1 cellular context compared by ENCODE assay signal in the genomic region with DNA sequence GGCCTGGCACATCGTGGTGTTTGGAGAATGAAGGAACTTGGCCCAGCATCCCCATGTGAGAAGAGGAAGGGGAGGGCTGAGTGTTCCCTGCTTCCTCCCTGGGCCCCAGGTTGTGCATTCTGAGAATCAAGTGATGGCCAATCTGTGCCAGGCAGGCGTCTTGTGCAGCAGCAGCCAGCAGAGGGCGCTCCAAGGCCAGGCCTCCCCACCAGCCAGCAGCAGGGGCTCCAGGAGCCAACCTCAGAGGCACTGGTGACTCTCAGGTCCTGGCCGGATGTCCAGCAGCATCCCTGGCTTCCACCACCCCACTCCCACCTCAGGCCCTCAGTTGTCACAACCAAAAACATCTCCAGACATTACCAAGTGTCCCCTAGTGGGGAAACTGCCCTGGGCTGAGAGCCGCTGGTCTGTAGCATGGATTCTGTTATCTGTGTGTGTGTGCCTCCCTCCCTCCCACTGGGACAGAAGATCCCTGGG.
A peak's percentile ranks its signal among the peaks of the same experiment; 100 is the strongest.
TF ChIP-seq lines count a peak whose summit lies in the region.

No MANE protein-coding gene starts in this region.

TF ChIP-seq in GM23338, 12 proteins besides CTCF, POLR2A, EP300 and RAD21 (continued from another document):
- TF ChIP-seq, protein P1, sequence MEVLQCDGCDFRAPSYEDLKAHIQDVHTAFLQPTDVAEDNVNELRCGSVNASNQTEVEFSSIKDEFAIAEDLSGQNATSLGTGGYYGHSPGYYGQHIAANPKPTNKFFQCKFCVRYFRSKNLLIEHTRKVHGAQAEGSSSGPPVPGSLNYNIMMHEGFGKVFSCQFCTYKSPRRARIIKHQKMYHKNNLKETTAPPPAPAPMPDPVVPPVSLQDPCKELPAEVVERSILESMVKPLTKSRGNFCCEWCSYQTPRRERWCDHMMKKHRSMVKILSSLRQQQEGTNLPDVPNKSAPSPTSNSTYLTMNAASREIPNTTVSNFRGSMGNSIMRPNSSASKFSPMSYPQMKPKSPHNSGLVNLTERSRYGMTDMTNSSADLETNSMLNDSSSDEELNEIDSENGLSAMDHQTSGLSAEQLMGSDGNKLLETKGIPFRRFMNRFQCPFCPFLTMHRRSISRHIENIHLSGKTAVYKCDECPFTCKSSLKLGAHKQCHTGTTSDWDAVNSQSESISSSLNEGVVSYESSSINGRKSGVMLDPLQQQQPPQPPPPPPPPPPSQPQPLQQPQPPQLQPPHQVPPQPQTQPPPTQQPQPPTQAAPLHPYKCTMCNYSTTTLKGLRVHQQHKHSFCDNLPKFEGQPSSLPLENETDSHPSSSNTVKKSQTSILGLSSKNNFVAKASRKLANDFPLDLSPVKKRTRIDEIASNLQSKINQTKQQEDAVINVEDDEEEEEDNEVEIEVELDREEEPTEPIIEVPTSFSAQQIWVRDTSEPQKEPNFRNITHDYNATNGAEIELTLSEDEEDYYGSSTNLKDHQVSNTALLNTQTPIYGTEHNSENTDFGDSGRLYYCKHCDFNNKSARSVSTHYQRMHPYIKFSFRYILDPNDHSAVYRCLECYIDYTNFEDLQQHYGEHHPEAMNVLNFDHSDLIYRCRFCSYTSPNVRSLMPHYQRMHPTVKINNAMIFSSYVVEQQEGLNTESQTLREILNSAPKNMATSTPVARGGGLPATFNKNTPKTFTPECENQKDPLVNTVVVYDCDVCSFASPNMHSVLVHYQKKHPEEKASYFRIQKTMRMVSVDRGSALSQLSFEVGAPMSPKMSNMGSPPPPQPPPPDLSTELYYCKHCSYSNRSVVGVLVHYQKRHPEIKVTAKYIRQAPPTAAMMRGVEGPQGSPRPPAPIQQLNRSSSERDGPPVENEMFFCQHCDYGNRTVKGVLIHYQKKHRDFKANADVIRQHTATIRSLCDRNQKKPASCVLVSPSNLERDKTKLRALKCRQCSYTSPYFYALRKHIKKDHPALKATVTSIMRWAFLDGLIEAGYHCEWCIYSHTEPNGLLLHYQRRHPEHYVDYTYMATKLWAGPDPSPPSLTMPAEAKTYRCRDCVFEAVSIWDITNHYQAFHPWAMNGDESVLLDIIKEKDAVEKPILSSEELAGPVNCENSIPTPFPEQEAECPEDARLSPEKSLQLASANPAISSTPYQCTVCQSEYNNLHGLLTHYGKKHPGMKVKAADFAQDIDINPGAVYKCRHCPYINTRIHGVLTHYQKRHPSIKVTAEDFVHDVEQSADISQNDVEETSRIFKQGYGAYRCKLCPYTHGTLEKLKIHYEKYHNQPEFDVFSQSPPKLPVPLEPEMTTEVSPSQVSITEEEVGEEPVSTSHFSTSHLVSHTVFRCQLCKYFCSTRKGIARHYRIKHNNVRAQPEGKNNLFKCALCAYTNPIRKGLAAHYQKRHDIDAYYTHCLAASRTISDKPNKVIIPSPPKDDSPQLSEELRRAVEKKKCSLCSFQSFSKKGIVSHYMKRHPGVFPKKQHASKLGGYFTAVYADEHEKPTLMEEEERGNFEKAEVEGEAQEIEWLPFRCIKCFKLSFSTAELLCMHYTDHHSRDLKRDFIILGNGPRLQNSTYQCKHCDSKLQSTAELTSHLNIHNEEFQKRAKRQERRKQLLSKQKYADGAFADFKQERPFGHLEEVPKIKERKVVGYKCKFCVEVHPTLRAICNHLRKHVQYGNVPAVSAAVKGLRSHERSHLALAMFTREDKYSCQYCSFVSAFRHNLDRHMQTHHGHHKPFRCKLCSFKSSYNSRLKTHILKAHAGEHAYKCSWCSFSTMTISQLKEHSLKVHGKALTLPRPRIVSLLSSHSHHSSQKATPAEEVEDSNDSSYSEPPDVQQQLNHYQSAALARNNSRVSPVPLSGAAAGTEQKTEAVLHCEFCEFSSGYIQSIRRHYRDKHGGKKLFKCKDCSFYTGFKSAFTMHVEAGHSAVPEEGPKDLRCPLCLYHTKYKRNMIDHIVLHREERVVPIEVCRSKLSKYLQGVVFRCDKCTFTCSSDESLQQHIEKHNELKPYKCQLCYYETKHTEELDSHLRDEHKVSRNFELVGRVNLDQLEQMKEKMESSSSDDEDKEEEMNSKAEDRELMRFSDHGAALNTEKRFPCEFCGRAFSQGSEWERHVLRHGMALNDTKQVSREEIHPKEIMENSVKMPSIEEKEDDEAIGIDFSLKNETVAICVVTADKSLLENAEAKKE (CRISPR knock-in tag; IDR thresholded peaks at IDR 0.05) = no peak
- TF ChIP-seq NANOG (IDR thresholded peaks at IDR 0.05; ENCODE audit: borderline replicate concordance) = no peak
- TF ChIP-seq ZNF331 (CRISPR knock-in tag; IDR thresholded peaks at IDR 0.05; ENCODE audit: low read depth) = no peak
- no peak for TF ChIP-seq STAT1 (IDR thresholded peaks at IDR 0.05; ENCODE audit: unreplicated experiment)
- TF ChIP-seq CREB1 (CRISPR knock-in tag; IDR thresholded peaks at IDR 0.05; ENCODE audit: low read depth) = 0 out of 2 replicates have a peak, but pooled peaks have one; percentile 14
- TF ChIP-seq ZNF114 (CRISPR knock-in tag; IDR thresholded peaks at IDR 0.05) = no peak
- TF ChIP-seq POLR2AphosphoS5 (IDR thresholded peaks at IDR 0.05; ENCODE audit: low read depth) = no peak
